1 cellular context compared by ENCODE assay signal in the genomic region with DNA sequence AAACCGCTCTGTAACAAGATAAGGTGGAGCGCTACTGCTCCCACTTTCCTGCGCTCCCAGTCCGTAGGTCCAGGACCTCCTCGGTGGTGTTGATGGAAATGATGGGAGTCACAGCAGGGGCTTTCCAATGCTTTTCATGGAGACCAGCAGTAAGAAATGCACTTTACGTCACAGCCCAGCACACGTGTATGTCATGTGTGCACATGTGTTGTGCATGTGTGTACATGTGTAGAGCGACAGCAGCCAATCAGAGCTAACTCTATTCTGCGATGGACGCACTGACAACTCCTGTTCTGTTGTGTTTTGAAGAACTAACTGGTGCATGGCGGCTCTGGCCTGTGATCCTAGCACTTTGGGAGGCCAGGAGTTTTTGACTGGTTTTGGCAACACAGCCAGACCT.
TF ChIP-seq lines count a peak whose summit lies in the region.

No MANE protein-coding gene starts in this region.

TF ChIP-seq in A549, 52 proteins besides CTCF, POLR2A, EP300 and RAD21 (continued from another document):
- TF ChIP-seq, protein P1, sequence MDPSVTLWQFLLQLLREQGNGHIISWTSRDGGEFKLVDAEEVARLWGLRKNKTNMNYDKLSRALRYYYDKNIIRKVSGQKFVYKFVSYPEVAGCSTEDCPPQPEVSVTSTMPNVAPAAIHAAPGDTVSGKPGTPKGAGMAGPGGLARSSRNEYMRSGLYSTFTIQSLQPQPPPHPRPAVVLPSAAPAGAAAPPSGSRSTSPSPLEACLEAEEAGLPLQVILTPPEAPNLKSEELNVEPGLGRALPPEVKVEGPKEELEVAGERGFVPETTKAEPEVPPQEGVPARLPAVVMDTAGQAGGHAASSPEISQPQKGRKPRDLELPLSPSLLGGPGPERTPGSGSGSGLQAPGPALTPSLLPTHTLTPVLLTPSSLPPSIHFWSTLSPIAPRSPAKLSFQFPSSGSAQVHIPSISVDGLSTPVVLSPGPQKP (IDR thresholded peaks at IDR 0.05; ENCODE audit: low read depth, low read length): no peak
- TF ChIP-seq CHD4 (IDR thresholded peaks at IDR 0.05; ENCODE audit: borderline replicate concordance) (no peak), HOXA7 (CRISPR knock-in tag; IDR thresholded peaks at IDR 0.05) (no peak), MAFK (IDR thresholded peaks at IDR 0.05; ENCODE audit: partially characterized antibody) (no peak), SREBF2 (IDR thresholded peaks at IDR 0.05) (no peak), HDAC2 (IDR thresholded peaks at IDR 0.05) (no peak), EHMT2 (IDR thresholded peaks at IDR 0.05; ENCODE audit: low read depth) (no peak), MYC (IDR thresholded peaks at IDR 0.05; ENCODE audit: borderline replicate concordance, low read length) (no peak), RCOR1 (IDR thresholded peaks at IDR 0.05; ENCODE audit: low read depth, low read length) (no peak), HOXB13 (CRISPR knock-in tag; IDR thresholded peaks at IDR 0.05; ENCODE audit: low read depth) (no peak)
- TF ChIP-seq, protein P2, sequence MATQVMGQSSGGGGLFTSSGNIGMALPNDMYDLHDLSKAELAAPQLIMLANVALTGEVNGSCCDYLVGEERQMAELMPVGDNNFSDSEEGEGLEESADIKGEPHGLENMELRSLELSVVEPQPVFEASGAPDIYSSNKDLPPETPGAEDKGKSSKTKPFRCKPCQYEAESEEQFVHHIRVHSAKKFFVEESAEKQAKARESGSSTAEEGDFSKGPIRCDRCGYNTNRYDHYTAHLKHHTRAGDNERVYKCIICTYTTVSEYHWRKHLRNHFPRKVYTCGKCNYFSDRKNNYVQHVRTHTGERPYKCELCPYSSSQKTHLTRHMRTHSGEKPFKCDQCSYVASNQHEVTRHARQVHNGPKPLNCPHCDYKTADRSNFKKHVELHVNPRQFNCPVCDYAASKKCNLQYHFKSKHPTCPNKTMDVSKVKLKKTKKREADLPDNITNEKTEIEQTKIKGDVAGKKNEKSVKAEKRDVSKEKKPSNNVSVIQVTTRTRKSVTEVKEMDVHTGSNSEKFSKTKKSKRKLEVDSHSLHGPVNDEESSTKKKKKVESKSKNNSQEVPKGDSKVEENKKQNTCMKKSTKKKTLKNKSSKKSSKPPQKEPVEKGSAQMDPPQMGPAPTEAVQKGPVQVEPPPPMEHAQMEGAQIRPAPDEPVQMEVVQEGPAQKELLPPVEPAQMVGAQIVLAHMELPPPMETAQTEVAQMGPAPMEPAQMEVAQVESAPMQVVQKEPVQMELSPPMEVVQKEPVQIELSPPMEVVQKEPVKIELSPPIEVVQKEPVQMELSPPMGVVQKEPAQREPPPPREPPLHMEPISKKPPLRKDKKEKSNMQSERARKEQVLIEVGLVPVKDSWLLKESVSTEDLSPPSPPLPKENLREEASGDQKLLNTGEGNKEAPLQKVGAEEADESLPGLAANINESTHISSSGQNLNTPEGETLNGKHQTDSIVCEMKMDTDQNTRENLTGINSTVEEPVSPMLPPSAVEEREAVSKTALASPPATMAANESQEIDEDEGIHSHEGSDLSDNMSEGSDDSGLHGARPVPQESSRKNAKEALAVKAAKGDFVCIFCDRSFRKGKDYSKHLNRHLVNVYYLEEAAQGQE (IDR thresholded peaks at IDR 0.05): no peak
- TF ChIP-seq, protein P3, sequence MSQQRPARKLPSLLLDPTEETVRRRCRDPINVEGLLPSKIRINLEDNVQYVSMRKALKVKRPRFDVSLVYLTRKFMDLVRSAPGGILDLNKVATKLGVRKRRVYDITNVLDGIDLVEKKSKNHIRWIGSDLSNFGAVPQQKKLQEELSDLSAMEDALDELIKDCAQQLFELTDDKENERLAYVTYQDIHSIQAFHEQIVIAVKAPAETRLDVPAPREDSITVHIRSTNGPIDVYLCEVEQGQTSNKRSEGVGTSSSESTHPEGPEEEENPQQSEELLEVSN (IDR thresholded peaks at IDR 0.05; ENCODE audit: borderline replicate concordance, low read depth): no peak
